In genomic region chr12:75511116-75512048, GRCh38 we compare ENCODE assay signal across 8 cellular contexts. TPM values are rescaled to one million over a fixed set of nuclear protein-coding genes. Genes with fewer than 3 reads are reported as not detected.
A peak's percentile ranks its signal among the peaks of the same experiment; 100 is the strongest.
DNase-seq lines count a peak whose midpoint lies in the region; ATAC-seq lines count a peak whose summit lies in the region.

Gene KRR1 (minus strand): TSS chr12:75511609. CDS start chr12:75511597, 12 bp downstream.

- H3K9me3 Mint-ChIP-seq in IgD-negative memory B cell, result no peaks in the 10 kb centered on the region

- DNase-seq in DMS 273 (lab: John Stamatoyannopoulos, UW; ENCODE audit: unreplicated experiment), result peak; percentile 97
- DNase-seq in OCI-M2 (lab: John Stamatoyannopoulos, UW; ENCODE audit: unreplicated experiment), result peak; percentile 74
- DNase-seq in activated T-cell treated with anti-CD3 and anti-CD28 coated beads for 4 hours, result peak; percentile 80
- DNase-seq in epidermal melanocyte (ENCODE audit: insufficient read length, low spot score), result peak; percentile 63
- DNase-seq in middle frontal gyrus (ENCODE audit: extremely low spot score, low spot score), result peak; percentile 97
- DNase-seq in stimulated activated CD8-positive, alpha-beta memory T cell treated with anti-CD3 and anti-CD28 coated beads, Interleukin-2, amount 100 ng/mL, for 48 hours (ENCODE audit: low read depth in 2 of 2), result peak; percentile 59 to 75

- H3K27ac Mint-ChIP-seq in IgD-negative memory B cell, result peak within 1 kb of the TSS; percentile 88 to 100 (median 98)

- peak within 1 kb of the TSS; percentile 97 to 99 (median 98) for H3K4me3 Mint-ChIP-seq in IgD-negative memory B cell

- peaks cover 2% of the 10 kb centered on the region for H3K36me3 Mint-ChIP-seq in IgD-negative memory B cell

- ATAC-seq in GM21529 (IDR thresholded peaks at IDR 0.05; ENCODE audit: unreplicated experiment), result peak; percentile 97

- peaks cover 1% of the 10 kb centered on the region for H3K27me3 Mint-ChIP-seq in IgD-negative memory B cell

- peaks cover 17 to 27% (median 27%) of the 10 kb centered on the region in 3 donors for H3K4me1 Mint-ChIP-seq in IgD-negative memory B cell

RNA-seq across cellular contexts. Expression of gene KRR1, which starts in this region (rescaled TPM):
- polyA plus RNA-seq in IgD-negative memory B cell, result 63.8 TPM

Comparison
In these comparisons a context has a peak if more than half of its experiments do, and no peak if none do; other contexts are left out.
1. Peak in every context shown above with its lines: DNase-seq and ATAC-seq.